1 cellular context compared by ENCODE assay signal in genomic region chr4:7201351-7202305, GRCh38.
TF ChIP-seq lines count a peak whose summit lies in the region.

No MANE protein-coding gene starts in this region.

TF ChIP-seq in SK-N-SH treated with all-trans-retinoic acid at 6 μM for 48 hours, 23 proteins besides CTCF, POLR2A, EP300 and RAD21 (continued from another document):
- no peak for TF ChIP-seq TOX (CRISPR knock-in tag; IDR thresholded peaks at IDR 0.05; ENCODE audit: borderline replicate concordance)
- TF ChIP-seq ZNF8 (CRISPR knock-in tag; IDR thresholded peaks at IDR 0.05) = no peak
- TF ChIP-seq GLIS3 (CRISPR knock-in tag; IDR thresholded peaks at IDR 0.05) = no peak
- TF ChIP-seq PATZ1 (CRISPR knock-in tag; IDR thresholded peaks at IDR 0.05; ENCODE audit: borderline replicate concordance) = no peak
